ENCODE assay signal across 10 cellular contexts in genomic region chr1:82090104-82090503, GRCh38.
DNase-seq lines count a peak whose midpoint lies in the region; ATAC-seq and TF ChIP-seq lines count a peak whose summit lies in the region.
"Had no signal": no experiment of that assay in that cellular context is flagged by ENCODE, and none has a peak within 500 bp of the region (broad histone marks: within the 10 kb centered on the region; RNA-seq: fewer than 3 reads in every experiment).

No MANE protein-coding gene starts in this region.

- H3K27me3 ChIP-seq in Karpas-422 (ENCODE audit: low read length), result no peaks in the 10 kb centered on the region
- H3K27me3 ChIP-seq in Peyer's patch, result no peaks in the 10 kb centered on the region
- H3K27me3 ChIP-seq in MG63, result no peaks in the 10 kb centered on the region

- H3K4me1 ChIP-seq in Karpas-422 (ENCODE audit: low read length) (no peaks in the 10 kb centered on the region), Peyer's patch (no peaks in the 10 kb centered on the region)

- no peaks in the 10 kb centered on the region for H3K9me3 Mint-ChIP-seq in Calu3 (ENCODE audit: low read depth, unreplicated experiment)
- H3K9me3 Mint-ChIP-seq: activated CD4-positive, alpha-beta T cell treated with anti-CD3 and anti-CD28 coated beads, Interleukin-2, amount 10 ng/mL, durations not matched to agents 7 days and 5 days had no signal

- no peak overlapping the region for H3K4me3 Mint-ChIP-seq in Calu3 (ENCODE audit: low read depth, unreplicated experiment)
- H3K4me3 Mint-ChIP-seq: activated CD4-positive, alpha-beta T cell treated with anti-CD3 and anti-CD28 coated beads, Interleukin-2, amount 10 ng/mL, durations not matched to agents 7 days and 5 days had no signal

- H3K36me3 Mint-ChIP-seq in Calu3 (ENCODE audit: insufficient read depth, unreplicated experiment), result no peaks in the 10 kb centered on the region

- no peak overlapping the region for H3K9ac ChIP-seq in Karpas-422 (ENCODE audit: low read length)

- H3K27ac Mint-ChIP-seq in Calu3 (ENCODE audit: unreplicated experiment), result no peak overlapping the region
- H3K27ac Mint-ChIP-seq: activated CD4-positive, alpha-beta T cell treated with anti-CD3 and anti-CD28 coated beads, Interleukin-2, amount 10 ng/mL, durations not matched to agents 7 days and 5 days had no signal

- no TSS peak for BruUV-seq in Calu3 (replicated peaks; lab: Mats Ljungman, UMichigan)

- H3K4me1 Mint-ChIP-seq in Calu3 (ENCODE audit: low read depth, unreplicated experiment), result no peaks in the 10 kb centered on the region
- H3K4me1 Mint-ChIP-seq: activated CD4-positive, alpha-beta T cell treated with anti-CD3 and anti-CD28 coated beads, Interleukin-2, amount 10 ng/mL, durations not matched to agents 7 days and 5 days had no signal

- H3K4me3 ChIP-seq in Karpas-422 (ENCODE audit: low read length) (no peak overlapping the region), choroid plexus epithelial cell (ENCODE audit: low read depth, low read length) (no peak overlapping the region), Peyer's patch (no peak overlapping the region), MG63 (no peak overlapping the region)

- intact Hi-C loops in Calu3 (cut with micrococcal nuclease; ENCODE audit: unreplicated experiment), result no loop called here

- H3K9me3 ChIP-seq in Karpas-422 (ENCODE audit: low read length), result peaks cover 6% of the 10 kb centered on the region
- H3K9me3 ChIP-seq in Peyer's patch, result no peaks in the 10 kb centered on the region
- H3K9me3 ChIP-seq in MG63, result no peaks in the 10 kb centered on the region

- no peak for TF ChIP-seq POLR2A in Peyer's patch (IDR thresholded peaks at IDR 0.05)

- CTCF ChIA-PET in Calu3 (lab: Charles Lee), result no interaction called here

- no peak overlapping the region for H2AFZ ChIP-seq in Karpas-422 (ENCODE audit: low read length)

- no peaks in the 10 kb centered on the region for H3K79me2 ChIP-seq in Karpas-422 (ENCODE audit: low read length)

- H4K20me1 ChIP-seq in Karpas-422 (ENCODE audit: insufficient read depth, low read depth, low read length), result no peaks in the 10 kb centered on the region

- no peaks in the 10 kb centered on the region for H3K36me3 ChIP-seq in Karpas-422 (ENCODE audit: insufficient read depth, low read length)
- no peaks in the 10 kb centered on the region for H3K36me3 ChIP-seq in Peyer's patch
- H3K36me3 ChIP-seq in MG63, result no peaks in the 10 kb centered on the region

- H3K9me2 ChIP-seq in Karpas-422 (replicated peaks; ENCODE audit: insufficient read depth, low read length), result no peaks in the 10 kb centered on the region

- H3K27me3 Mint-ChIP-seq in Calu3 (ENCODE audit: unreplicated experiment), result no peaks in the 10 kb centered on the region
- H3K27me3 Mint-ChIP-seq: activated CD4-positive, alpha-beta T cell treated with anti-CD3 and anti-CD28 coated beads, Interleukin-2, amount 10 ng/mL, durations not matched to agents 7 days and 5 days had no signal

- H3K27ac ChIP-seq in Karpas-422 (ENCODE audit: low read length), result no peak overlapping the region
- H3K27ac ChIP-seq in Peyer's patch, result no peak overlapping the region

- DNase-seq in Calu3 (no peak), Karpas-422 (peak; percentile 40), choroid plexus epithelial cell (ENCODE audit: low read depth) (peak; percentile 50), lung microvascular endothelial cell (ENCODE audit: low read depth in 2 of 2) (peak; percentile 12 to 46), Peyer's patch (no peak), HK-2 (ENCODE audit: unreplicated experiment) (no peak), MG63 (no peak)
- DNase-seq: activated CD4-positive, alpha-beta T cell treated with anti-CD3 and anti-CD28 coated beads, Interleukin-2, amount 10 ng/mL, durations not matched to agents 7 days and 5 days; NCI-H345 had no signal

- TF ChIP-seq CTCF in Calu3 (IDR thresholded peaks at IDR 0.05; ENCODE audit: unreplicated experiment) (peak; percentile 42), choroid plexus epithelial cell (conservative IDR thresholded peaks at IDR 0.05; ENCODE audit: low read depth, low read length) (peak; percentile 59), Peyer's patch (IDR thresholded peaks at IDR 0.05) (no peak)

- no peak overlapping the region for H3K4me2 ChIP-seq in Karpas-422 (ENCODE audit: low read depth, low read length, poor library complexity, severe bottlenecking)

- no peak for ATAC-seq in HG02885 (IDR thresholded peaks at IDR 0.05; ENCODE audit: poor library complexity, unreplicated experiment)

Comparison
In these comparisons a context has a peak if more than half of its experiments do, and no peak if none do; other contexts are left out.
1. DNase-seq: peak in Karpas-422 (single experiment), choroid plexus epithelial cell (single experiment) and lung microvascular endothelial cell (2 of 2); none in Calu3 (single experiment), Peyer's patch (0 of 3), HK-2 (single experiment) and MG63 (single experiment).
2. CTCF ChIP-seq: peak in Calu3 (single experiment) and choroid plexus epithelial cell (single experiment); none in Peyer's patch (0 of 6).